Comparison of ENCODE assay signal across 17 cellular contexts in the genomic region with DNA sequence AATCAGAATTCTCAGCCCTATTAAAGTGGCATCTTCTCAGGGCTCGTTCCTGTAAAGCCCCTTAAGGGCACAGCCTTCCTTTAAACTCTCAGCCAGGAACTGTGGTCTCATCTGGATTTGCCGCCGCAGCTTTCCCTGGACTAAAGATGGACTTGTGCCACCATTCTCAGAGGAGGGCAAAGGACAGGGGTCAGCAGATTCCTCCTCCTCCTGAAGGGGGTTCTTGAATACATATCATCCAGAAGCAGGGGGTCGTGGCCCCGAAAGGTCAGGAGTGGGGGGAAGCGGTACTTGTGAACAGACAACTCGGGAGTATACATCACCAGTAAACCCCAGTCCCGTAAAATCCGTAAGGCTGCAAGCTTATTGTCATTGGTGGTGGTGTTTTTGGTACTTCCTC.
"Had no signal": no experiment of that assay in that cellular context is flagged by ENCODE, and none has a peak within 500 bp of the region (broad histone marks: within the 10 kb centered on the region; RNA-seq: fewer than 3 reads in every experiment).

No MANE protein-coding gene starts in this region.

- FAIRE-seq: endometrium, keratinocyte had no signal

- H3K9me3 ChIP-seq: adrenal gland, testis, upper lobe of left lung had no signal

- H3K36me3 ChIP-seq: adrenal gland, upper lobe of left lung had no signal

- ATAC-seq: esophagus mucosa; left lobe of liver; natural killer cell treated with Interleukin-12 subunit alpha and Interleukin-12 subunit beta and Interleukin-15 and Interleukin-18, amount 100 ng/mL, for 72 hours; stimulated activated naive CD8-positive, alpha-beta T cell treated with anti-CD3 and anti-CD28 coated beads, Interleukin-15, Interleukin-2, amounts not matched to agents 100 U/mL and 50 U/mL, for 24 hours had no signal

- H3K36me3 Mint-ChIP-seq: activated CD4-positive, alpha-beta memory T cell treated with anti-CD3 and anti-CD28 coated beads for 36 hours; natural killer cell treated with Interleukin-12 subunit alpha and Interleukin-12 subunit beta and Interleukin-15 and Interleukin-18, amount 100 ng/mL, for 72 hours had no signal

- H3K27ac Mint-ChIP-seq: activated CD4-positive, alpha-beta memory T cell treated with anti-CD3 and anti-CD28 coated beads for 36 hours had no signal

- H3K4me3 Mint-ChIP-seq: activated CD4-positive, alpha-beta memory T cell treated with anti-CD3 and anti-CD28 coated beads for 36 hours had no signal

- H3K4me1 ChIP-seq: upper lobe of left lung had no signal

- H3K9me3 Mint-ChIP-seq: activated CD4-positive, alpha-beta memory T cell treated with anti-CD3 and anti-CD28 coated beads for 36 hours; natural killer cell treated with Interleukin-12 subunit alpha and Interleukin-12 subunit beta and Interleukin-15 and Interleukin-18, amount 100 ng/mL, for 72 hours had no signal

- H3K27me3 ChIP-seq: adrenal gland, SJSA1, testis, upper lobe of left lung had no signal

- H3K27me3 Mint-ChIP-seq: activated CD4-positive, alpha-beta memory T cell treated with anti-CD3 and anti-CD28 coated beads for 36 hours; natural killer cell treated with Interleukin-12 subunit alpha and Interleukin-12 subunit beta and Interleukin-15 and Interleukin-18, amount 100 ng/mL, for 72 hours had no signal

- DNase-seq: activated CD4-positive, alpha-beta memory T cell treated with anti-CD3 and anti-CD28 coated beads for 36 hours; activated CD4-positive, CD25-positive, alpha-beta regulatory T cell; activated naive CD4-positive, alpha-beta T cell treated with anti-CD3 and anti-CD28 coated beads, Interleukin-2, amount 50 U/mL, for 16 hours; adrenal gland; occipital lobe; stimulated activated CD4-positive, alpha-beta T cell treated with anti-CD3 and anti-CD28 coated beads, Interleukin-15, amount 100 ng/mL, for 24 hours; stimulated activated CD4-positive, alpha-beta T cell treated with anti-CD3 and anti-CD28 coated beads, Interleukin-4, amount 100 ng/mL, for 1 hour; stimulated activated naive CD8-positive, alpha-beta T cell treated with anti-CD3 and anti-CD28 coated beads, Interleukin-15, Interleukin-2, amounts not matched to agents 100 U/mL and 50 U/mL, for 24 hours; testis; upper lobe of left lung had no signal

- H3K4me3 ChIP-seq: adrenal gland, SJSA1, skin epidermis, testis, upper lobe of left lung had no signal

- H3K27ac ChIP-seq: adrenal gland, SJSA1, testis, upper lobe of left lung had no signal
